19 cellular contexts compared by ENCODE assay signal in genomic region chr10:43576062-43576461, GRCh38. TPM values are rescaled to one million over a fixed set of nuclear protein-coding genes. Genes with fewer than 3 reads are reported as not detected.
DNase-seq lines count a peak whose midpoint lies in the region; FAIRE-seq and TF ChIP-seq lines count a peak whose summit lies in the region.
"Had no signal": no experiment of that assay in that cellular context is flagged by ENCODE, and none has a peak within 500 bp of the region (broad histone marks: within the 10 kb centered on the region; RNA-seq: fewer than 3 reads in every experiment).

No MANE protein-coding gene starts in this region.

- no peaks in the 10 kb centered on the region for H3K36me3 ChIP-seq in esophagus muscularis mucosa
- H3K36me3 ChIP-seq in tibial nerve: peaks cover 0 to 1% (median 0%) of the 10 kb centered on the region in 3 donors
- H3K36me3 ChIP-seq: brain microvascular endothelial cell, pancreas had no signal

- TF ChIP-seq POLR2A in esophagus muscularis mucosa (IDR thresholded peaks at IDR 0.05; ENCODE audit: low read depth) (no peak), tibial nerve (IDR thresholded peaks at IDR 0.05) (no peak), GM12892 (IDR thresholded peaks at IDR 0.05; ENCODE audit: low read depth, low read length) (no peak)

- H3K27ac ChIP-seq in esophagus muscularis mucosa (replicated peaks in 1 of 4): no peak overlapping the region
- no peak overlapping the region for H3K27ac ChIP-seq in tibial nerve
- H3K27ac ChIP-seq in RWPE1: no peak overlapping the region
- H3K27ac ChIP-seq: brain microvascular endothelial cell, hepatocyte, pancreas had no signal

- FAIRE-seq in GM12892 (lab: Jason Lieb, UNC): no peak
- FAIRE-seq: pancreas had no signal

- DNase-seq in stimulated activated CD4-positive, alpha-beta T cell treated with anti-CD3 and anti-CD28 coated beads, Interleukin-15, amount 100 ng/mL, for 24 hours: peak; percentile 9
- no peak for DNase-seq in stimulated activated CD4-positive, alpha-beta T cell treated with anti-CD3 and anti-CD28 coated beads, Interleukin-1b, Interleukin-23, amount 100 ng/mL, for 48 hours
- DNase-seq in activated CD4-positive, alpha-beta memory T cell treated with anti-CD3 and anti-CD28 coated beads for 36 hours: peak; percentile 28
- peak; percentile 53 for DNase-seq in esophagus muscularis mucosa (ENCODE audit: extremely low spot score)
- DNase-seq in tibial nerve (ENCODE audit: low spot score in 2 of 2): no peak
- DNase-seq in RWPE1 (ENCODE audit: low spot score): no peak
- no peak for DNase-seq in GM12892 (ENCODE audit: insufficient read length)
- DNase-seq: activated CD4-positive, alpha-beta T cell treated with anti-CD3 and anti-CD28 coated beads for 1 hour; activated effector memory CD4-positive, alpha-beta T cell treated with anti-CD3 and anti-CD28 coated beads, Interleukin-2, amount 50 U/mL, for 16 hours; AML-193; brain microvascular endothelial cell; KG1; kidney glomerular epithelial cell; NCI-H345; pancreas; SHP77 treated with DMSO at 0.1 percent for 48 hours; stimulated activated naive CD8-positive, alpha-beta T cell treated with anti-CD3 and anti-CD28 coated beads, Interleukin-15, Interleukin-2, amounts not matched to agents 100 U/mL and 50 U/mL, for 24 hours had no signal

- H3K27me3 Mint-ChIP-seq in activated CD4-positive, alpha-beta memory T cell treated with anti-CD3 and anti-CD28 coated beads for 36 hours: no peaks in the 10 kb centered on the region

- peak overlapping the region; percentile 59 for H3K27ac Mint-ChIP-seq in activated CD4-positive, alpha-beta memory T cell treated with anti-CD3 and anti-CD28 coated beads for 36 hours

- intact Hi-C loops in activated CD4-positive, alpha-beta memory T cell treated with anti-CD3 and anti-CD28 coated beads for 36 hours (cut with micrococcal nuclease): loop anchor here (1.0 to 10.0 kb wide), 5 partner anchors 19 to 941 kb away; partner anchors contain the start of genes HNRNPF, ZNF33B and ZNF485
- intact Hi-C loops in esophagus muscularis mucosa (cut with DNase I): no loop called here

- H3K9me3 Mint-ChIP-seq in activated CD4-positive, alpha-beta memory T cell treated with anti-CD3 and anti-CD28 coated beads for 36 hours: peaks cover 29% of the 10 kb centered on the region

- peak overlapping the region; percentile 7 for H3K4me3 Mint-ChIP-seq in activated CD4-positive, alpha-beta memory T cell treated with anti-CD3 and anti-CD28 coated beads for 36 hours

- H3K4me1 Mint-ChIP-seq in activated CD4-positive, alpha-beta memory T cell treated with anti-CD3 and anti-CD28 coated beads for 36 hours (ENCODE audit: low read depth): peaks cover 49% of the 10 kb centered on the region

- no peak for TF ChIP-seq CTCF in esophagus muscularis mucosa (IDR thresholded peaks at IDR 0.05)
- no peak for TF ChIP-seq CTCF in tibial nerve (IDR thresholded peaks at IDR 0.05)
- no peak for TF ChIP-seq CTCF in RWPE1 (conservative IDR thresholded peaks at IDR 0.05; ENCODE audit: low read depth)

- H3K36me3 Mint-ChIP-seq in activated CD4-positive, alpha-beta memory T cell treated with anti-CD3 and anti-CD28 coated beads for 36 hours: peaks cover 17% of the 10 kb centered on the region

- 95% methylated on average over 5 of the region's 5 CpGs for WGBS in esophagus muscularis mucosa
- 95 to 96% methylated on average over 5 of the region's 5 CpGs for WGBS in tibial nerve, 2 donors

- H3K4me3 ChIP-seq in esophagus muscularis mucosa: no peak overlapping the region
- no peak overlapping the region for H3K4me3 ChIP-seq in tibial nerve
- H3K4me3 ChIP-seq: hepatocyte, pancreas, smooth muscle cell had no signal

- H3K27me3 ChIP-seq in esophagus muscularis mucosa: no peaks in the 10 kb centered on the region
- no peaks in the 10 kb centered on the region for H3K27me3 ChIP-seq in tibial nerve
- H3K27me3 ChIP-seq: brain microvascular endothelial cell, hepatocyte, pancreas had no signal

- CTCF ChIA-PET in activated CD4-positive, alpha-beta memory T cell treated with anti-CD3 and anti-CD28 coated beads for 36 hours (lab: Charles Lee): no interaction called here
- CTCF ChIA-PET in RWPE1 (lab: Yijun Ruan, JAX): no interaction called here

- no peaks in the 10 kb centered on the region for H3K9me3 ChIP-seq in esophagus muscularis mucosa
- no peaks in the 10 kb centered on the region for H3K9me3 ChIP-seq in tibial nerve
- H3K9me3 ChIP-seq: pancreas had no signal

- TF ChIP-seq EP300 in esophagus muscularis mucosa (IDR thresholded peaks at IDR 0.05) (no peak), tibial nerve (IDR thresholded peaks at IDR 0.05) (no peak)

- POLR2A ChIA-PET in activated CD4-positive, alpha-beta memory T cell treated with anti-CD3 and anti-CD28 coated beads for 36 hours (lab: Charles Lee): no interaction called here
- POLR2A ChIA-PET in RWPE1 (lab: Yijun Ruan, JAX; ENCODE audit: low non-redundant PET): no interaction called here

- H3K4me1 ChIP-seq in esophagus muscularis mucosa (peaks cover 10 to 25% (median 16%) of the 10 kb centered on the region in 4 donors), tibial nerve (peaks cover 0 to 20% (median 4%) of the 10 kb centered on the region in 4 donors)

RNA-seq across cellular contexts. Expression of gene ZNF239, which starts 1.6 kb away (rescaled TPM):
- total RNA-seq in activated CD4-positive, alpha-beta memory T cell treated with anti-CD3 and anti-CD28 coated beads for 36 hours: 1 to 10 TPM; 1.5 to 1.7 TPM
- total RNA-seq in esophagus muscularis mucosa: 1 to 10 TPM; 2.9 to 5.6 (median 5.2) TPM
- 1 to 10 TPM; 3.1 to 6.5 (median 4.2) TPM for total RNA-seq in tibial nerve
- polyA plus RNA-seq in GM12892 (2012; ENCODE audit: missing spikeins): 0.13 TPM

RNA-seq across cellular contexts. Expression of gene ZNF485, which starts 30.2 kb away (rescaled TPM):
- 1 to 10 TPM; 4.1 to 4.7 TPM for total RNA-seq in activated CD4-positive, alpha-beta memory T cell treated with anti-CD3 and anti-CD28 coated beads for 36 hours
- total RNA-seq in esophagus muscularis mucosa (1 to 10 TPM; 1.9 to 2.8 (median 2.2) TPM), tibial nerve (1 to 10 TPM; 2.4 to 9.6 (median 6.9) TPM)
- polyA plus RNA-seq in GM12892 (2012; ENCODE audit: missing spikeins): 3.8 TPM

Comparison
In these comparisons a context has a peak if more than half of its experiments do, and no peak if none do; other contexts are left out.
1. DNase-seq: peak in stimulated activated CD4-positive, alpha-beta T cell treated with anti-CD3 and anti-CD28 coated beads, Interleukin-15, amount 100 ng/mL, for 24 hours (single experiment), activated CD4-positive, alpha-beta memory T cell treated with anti-CD3 and anti-CD28 coated beads for 36 hours (single experiment) and esophagus muscularis mucosa (single experiment); none in stimulated activated CD4-positive, alpha-beta T cell treated with anti-CD3 and anti-CD28 coated beads, Interleukin-1b, Interleukin-23, amount 100 ng/mL, for 48 hours (single experiment), tibial nerve (0 of 2), RWPE1 (single experiment) and GM12892 (single experiment).